Comparison of ENCODE assay signal across 8 cellular contexts in the genomic region with DNA sequence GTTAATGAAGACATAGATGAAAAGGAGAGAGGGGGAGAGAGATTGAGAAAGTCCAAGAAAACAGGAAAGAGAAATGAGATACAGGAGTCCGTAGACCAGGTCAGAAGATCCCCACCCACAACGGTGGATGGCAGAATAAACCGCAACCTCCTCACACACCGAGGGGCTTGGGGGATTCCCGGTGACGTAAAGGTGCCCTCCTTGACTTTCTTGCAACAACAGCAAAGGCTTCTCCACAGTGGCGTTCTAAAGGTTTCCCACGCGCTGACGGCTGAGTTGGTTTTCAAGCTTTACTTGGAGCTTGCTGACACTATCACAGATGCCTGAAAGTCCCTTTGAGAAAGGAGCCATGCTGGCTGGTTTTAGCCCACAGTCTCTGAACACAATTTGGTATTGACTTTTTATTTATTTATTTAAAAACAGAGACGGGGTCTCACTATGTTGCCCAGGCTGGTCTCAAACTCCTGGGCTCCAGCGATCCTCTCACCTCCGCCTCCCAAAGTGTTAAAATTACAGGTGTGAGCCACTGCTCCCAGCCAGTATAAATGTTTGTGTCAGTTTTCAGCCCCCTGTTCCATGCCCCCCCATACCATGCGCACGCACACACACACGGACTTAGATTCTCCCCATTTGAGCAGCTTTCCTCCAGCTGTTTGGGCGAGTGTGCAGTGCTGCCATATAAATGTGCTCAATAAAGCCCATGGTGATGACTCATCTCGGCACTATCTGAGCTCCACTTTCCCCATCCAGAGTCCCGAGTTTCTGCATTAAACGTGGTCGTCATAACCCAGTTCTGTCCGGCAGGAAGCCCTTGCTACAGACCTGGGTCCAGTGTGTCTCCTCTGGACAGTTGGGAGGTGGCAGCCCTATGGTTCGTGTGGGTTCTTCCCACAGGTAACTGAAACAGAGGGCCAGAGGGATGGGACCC. TPM values are rescaled to one million over a fixed set of nuclear protein-coding genes. Genes with fewer than 3 reads are reported as not detected.
DNase-seq lines count a peak whose midpoint lies in the region; TF ChIP-seq lines count a peak whose summit lies in the region.

No MANE protein-coding gene starts in this region.

- H3K36me3 Mint-ChIP-seq in HFFc6 (ENCODE audit: low read depth), result no peaks in the 10 kb centered on the region
- no peaks in the 10 kb centered on the region for H3K36me3 Mint-ChIP-seq in nephron (ENCODE audit: low read depth)

- DNase-seq in GM10248 (ENCODE audit: extremely low spot score), result peak; percentile 64
- DNase-seq in HFFc6, result peak; percentile 33
- DNase-seq in activated CD8-positive, alpha-beta memory T cell treated with anti-CD3 and anti-CD28 coated beads for 24 hours, result peak; percentile 85
- DNase-seq in NCI-H1092 (lab: John Stamatoyannopoulos, UW), result no peak
- no peak for DNase-seq in NCI-H1436 (lab: John Stamatoyannopoulos, UW)
- no peak for DNase-seq in NCI-H526 (lab: John Stamatoyannopoulos, UW)
- DNase-seq in epidermal melanocyte (ENCODE audit: insufficient read length, low spot score), result no peak

- POLR2A ChIA-PET in GM10248 (lab: Yijun Ruan, JAX), result interaction anchor here (2.5 kb wide), 1 partner anchor 32 kb away, joined by 8 read pairs; a partner anchor contains a TSS

- H3K27ac Mint-ChIP-seq in HFFc6, result peak overlapping the region; percentile 31; the same call in 1 of the 2 replicates
- H3K27ac Mint-ChIP-seq in nephron, result peak overlapping the region; percentile 48 to 75 (median 51)

- CTCF ChIA-PET in GM10248 (lab: Yijun Ruan, JAX), result interaction anchor here (0.9 to 1.8 kb wide), 8 partner anchors 10 to 140 kb away, joined by 3 to 8 read pairs (median 4); no protein-coding TSS in a partner anchor

- TF ChIP-seq CTCF in GM10248 (IDR thresholded peaks at IDR 0.05; ENCODE audit: control extremely low read depth, extremely low read depth, low read depth, missing control alignments) (no peak), HFFc6 (IDR thresholded peaks at IDR 0.05) (no peak), nephron (IDR thresholded peaks at IDR 0.05; ENCODE audit: unreplicated experiment in 3 of 3) (no peak)

- H3K4me1 Mint-ChIP-seq in HFFc6 (ENCODE audit: low read depth) (peaks cover 21% of the 10 kb centered on the region), nephron (peaks cover 39% of the 10 kb centered on the region)

- no peaks in the 10 kb centered on the region for H3K9me3 Mint-ChIP-seq in HFFc6
- H3K9me3 Mint-ChIP-seq in nephron, result no peaks in the 10 kb centered on the region

- H3K4me3 Mint-ChIP-seq in HFFc6 (no peak overlapping the region), nephron (no peak overlapping the region)

- H3K27me3 Mint-ChIP-seq in HFFc6 (ENCODE audit: insufficient read depth) (peaks cover 1% of the 10 kb centered on the region), nephron (ENCODE audit: low read depth) (no peaks in the 10 kb centered on the region)

RNA-seq across cellular contexts. Expression of a gene that starts 33.0 kb away (rescaled TPM):
- total RNA-seq in HFFc6 (2021; fragmentation: NEBNext Ultra II Directional; extraction: Animal tissue kit (Norgen Biotek cat#: 25700)), result 10 to 100 TPM; 63.0 to 91.4 (median 75.0) TPM

Comparison
In these comparisons a context has a peak if more than half of its experiments do, and no peak if none do; other contexts are left out.
1. DNase-seq: peak in GM10248 (single experiment), HFFc6 (single experiment) and activated CD8-positive, alpha-beta memory T cell treated with anti-CD3 and anti-CD28 coated beads for 24 hours (single experiment); none in NCI-H1092 (single experiment), NCI-H1436 (single experiment), NCI-H526 (0 of 2) and epidermal melanocyte (single experiment).